1 cellular context compared by ENCODE assay signal in genomic region chr22:38456841-38457699, GRCh38.
TF ChIP-seq lines count a peak whose summit lies in the region.

No MANE protein-coding gene starts in this region.

TF ChIP-seq in HCT116, 20 proteins besides CTCF, POLR2A, EP300 and RAD21 (continued from another document):
- TF ChIP-seq REST (IDR thresholded peaks at IDR 0.05; ENCODE audit: low read depth) (no peak), POLR2AphosphoS5 (IDR thresholded peaks at IDR 0.05; ENCODE audit: low read depth, low read length) (no peak), CEBPB (IDR thresholded peaks at IDR 0.05; ENCODE audit: low read depth) (no peak)
TF ChIP-seq in HCT116: peak in this region for 0.
